Comparison of ENCODE assay signal across 1 cellular context in genomic region chr20:20018366-20018765, GRCh38.
TF ChIP-seq lines count a peak whose summit lies in the region.

No MANE protein-coding gene starts in this region.

TF ChIP-seq in K562, 482 proteins besides CTCF, POLR2A, EP300 and RAD21 (continued from another document):
- TF ChIP-seq ZNF41 (CRISPR knock-in tag; conservative IDR thresholded peaks at IDR 0.05) (no peak), CREB3 (tag; conservative IDR thresholded peaks at IDR 0.05; ENCODE audit: low read depth) (no peak), BRD4 (IDR thresholded peaks at IDR 0.05) (no peak), PHF20 (IDR thresholded peaks at IDR 0.05; ENCODE audit: partially characterized antibody) (no peak), STAT6 (CRISPR knock-in tag; IDR thresholded peaks at IDR 0.05) (no peak), CTBP1 (IDR thresholded peaks at IDR 0.05; ENCODE audit: borderline replicate concordance) (no peak), SIN3B (IDR thresholded peaks at IDR 0.05; ENCODE audit: low read depth) (no peak), LARP7 (IDR thresholded peaks at IDR 0.05) (no peak)
